In genomic region chr10:100913470-100913865, GRCh38 we compare ENCODE assay signal across 8 cellular contexts. TPM values are rescaled to one million over a fixed set of nuclear protein-coding genes. Genes with fewer than 3 reads are reported as not detected.
DNase-seq lines count a peak whose midpoint lies in the region; ATAC-seq and TF ChIP-seq lines count a peak whose summit lies in the region.

No MANE protein-coding gene starts in this region.

- peaks cover 0 to 37% (median 27%) of the 10 kb centered on the region in 4 donors for H3K4me1 ChIP-seq in sigmoid colon

- peaks cover 31% of the 10 kb centered on the region for H3K79me2 ChIP-seq in SU-DHL-6 (ENCODE audit: insufficient read depth, low read length)

- no peaks in the 10 kb centered on the region for H3K27me3 ChIP-seq in SU-DHL-6 (ENCODE audit: low read length)
- H3K27me3 ChIP-seq in sigmoid colon, result no peaks in the 10 kb centered on the region

- peaks cover 27% of the 10 kb centered on the region for H4K20me1 ChIP-seq in SU-DHL-6 (ENCODE audit: low read depth, low read length)

- no peak for TF ChIP-seq EP300 in sigmoid colon (IDR thresholded peaks at IDR 0.05)

- TF ChIP-seq POLR2A in sigmoid colon (IDR thresholded peaks at IDR 0.05), result no peak

- TF ChIP-seq CTCF in GM12864 (IDR thresholded peaks at IDR 0.05; ENCODE audit: low read depth, low read length, missing control alignments) (no peak), SU-DHL-6 (IDR thresholded peaks at IDR 0.05; ENCODE audit: insufficient read depth, low read length, poor library complexity, severe bottlenecking) (no peak), fibroblast of mammary gland (conservative IDR thresholded peaks at IDR 0.05; ENCODE audit: control insufficient read depth, insufficient read depth, low read depth, low read length) (no peak), sigmoid colon (IDR thresholded peaks at IDR 0.05) (no peak)

- peak overlapping the region; percentile 98 for H3K9ac ChIP-seq in SU-DHL-6 (ENCODE audit: low read length)

- H3K27ac ChIP-seq in SU-DHL-6 (ENCODE audit: low read depth, low read length), result no peak overlapping the region
- peak overlapping the region; percentile 96 to 98 (median 97) for H3K27ac ChIP-seq in sigmoid colon

- peak overlapping the region; percentile 91 for H2AFZ ChIP-seq in SU-DHL-6 (ENCODE audit: low read depth, low read length, severe bottlenecking)

- 0 out of 2 replicates have a peak, but pooled peaks cover 12% of the 10 kb centered on the region for H3F3A ChIP-seq in SU-DHL-6 (ENCODE audit: insufficient read depth)

- 3 to 8% methylated on average over 10 of the region's 10 CpGs for WGBS in sigmoid colon, 2 donors

- H3K36me3 ChIP-seq in SU-DHL-6 (ENCODE audit: low read length) (peaks cover 38% of the 10 kb centered on the region), sigmoid colon (peaks cover 8 to 28% (median 16%) of the 10 kb centered on the region in 4 donors)

- no peaks in the 10 kb centered on the region for H3K9me2 ChIP-seq in SU-DHL-6 (replicated peaks; ENCODE audit: insufficient read depth, low read length)

- H3K4me3 ChIP-seq in GM12864 (ENCODE audit: low read depth, low read length) (peak overlapping the region; percentile 93), SU-DHL-6 (ENCODE audit: insufficient read depth, low read length, poor library complexity, severe bottlenecking) (peak overlapping the region; percentile 95), fibroblast of mammary gland (ENCODE audit: control insufficient read depth, low read depth, low read length) (peak overlapping the region; percentile 88), sigmoid colon (peak overlapping the region; percentile 93 to 99 (median 98))

- ATAC-seq in HG03097 (IDR thresholded peaks at IDR 0.05; ENCODE audit: low FRiP score, unreplicated experiment) (no peak), HG03025 (IDR thresholded peaks at IDR 0.05; ENCODE audit: low FRiP score, unreplicated experiment) (no peak)

- DNase-seq in GM12864 (ENCODE audit: low read depth) (no peak), fibroblast of mammary gland (ENCODE audit: low read depth) (no peak), sigmoid colon (no peak), posterior vena cava (ENCODE audit: low spot score) (no peak), DMS53 treated with DMSO at 0.1 percent for 48 hours (lab: John Stamatoyannopoulos, UW; ENCODE audit: unreplicated experiment) (no peak)

- H3K9me3 ChIP-seq in SU-DHL-6 (ENCODE audit: insufficient read depth, low read length) (no peaks in the 10 kb centered on the region), sigmoid colon (no peaks in the 10 kb centered on the region)

- intact Hi-C loops in sigmoid colon (cut with DNase I), result loop anchor here (5.0 kb wide), 1 partner anchor 84 kb away; the partner anchor contains the start of gene LZTS2
- intact Hi-C loops in posterior vena cava (cut with DNase I), result no loop called here

- peak overlapping the region; percentile 65 for H3K4me2 ChIP-seq in SU-DHL-6 (ENCODE audit: low read depth, low read length, poor library complexity, severe bottlenecking)

RNA-seq across cellular contexts. Expression of gene SLF2, which starts 0.7 kb away (rescaled TPM):
- total RNA-seq in sigmoid colon (10 to 100 TPM; 31.8 to 49.9 (median 38.7) TPM), posterior vena cava (10 to 100 TPM; 21.8 to 23.7 TPM)
- 10 to 100 TPM in 1 of 3 donors, 1 to 10 TPM in 2; 3.2 to 12.1 (median 4.2) TPM for polyA plus RNA-seq in sigmoid colon

RNA-seq across cellular contexts. Expression of gene SEMA4G, which starts 55.8 kb away (rescaled TPM):
- total RNA-seq in sigmoid colon (1 to 10 TPM in 2 of 4 donors, under 1 TPM in 2; 0.49 to 2.2 (median 0.90) TPM), posterior vena cava (1 to 10 TPM; 1.1 to 1.6 TPM)
- 10 to 100 TPM; 33.1 to 65.8 (median 41.4) TPM for polyA plus RNA-seq in sigmoid colon
